ENCODE assay signal across 24 cellular contexts in genomic region chr2:129345540-129345939, GRCh38.
A peak's percentile ranks its signal among the peaks of the same experiment; 100 is the strongest.
DNase-seq lines count a peak whose midpoint lies in the region; ATAC-seq, FAIRE-seq and TF ChIP-seq lines count a peak whose summit lies in the region.
"Had no signal": no experiment of that assay in that cellular context is flagged by ENCODE, and none has a peak within 500 bp of the region (broad histone marks: within the 10 kb centered on the region; RNA-seq: fewer than 3 reads in every experiment).

No MANE protein-coding gene starts in this region.

- H3K4me3 ChIP-seq in HepG2 (replicated peaks in 1 of 3; ENCODE audit: insufficient read depth in 1 of 3, low read depth in 2 of 3, low read length in 3 of 3) (no peak overlapping the region), right lobe of liver (no peak overlapping the region), K562 (no peak overlapping the region)
- H3K4me3 ChIP-seq: BLaER1, GM12878 had no signal

- H3K4me2 ChIP-seq in HepG2 (ENCODE audit: low read depth, low read length): no peak overlapping the region
- H3K4me2 ChIP-seq in K562 (ENCODE audit: insufficient read depth, low read length): no peak overlapping the region
- H3K4me2 ChIP-seq: BLaER1 had no signal

- CTCF ChIA-PET in HepG2 (lab: Yijun Ruan, JAX; ENCODE audit: low intra/inter-chr PET ratio, low total read pairs) (no interaction called here), K562 (lab: Yijun Ruan, JAX; ENCODE audit: low intra/inter-chr PET ratio) (no interaction called here)

- intact Hi-C loops in HepG2 (cut with micrococcal nuclease; ENCODE audit: unreplicated experiment) (no loop called here), right lobe of liver (cut with DNase I) (no loop called here), K562 (cut with micrococcal nuclease) (no loop called here)

- TF ChIP-seq CTCF in HepG2 (CRISPR knock-in tag; IDR thresholded peaks at IDR 0.05): no peak
- no peak for TF ChIP-seq CTCF in right lobe of liver (IDR thresholded peaks at IDR 0.05)
- TF ChIP-seq CTCF in K562 (IDR thresholded peaks at IDR 0.05 in 2 of 3, conservative IDR thresholded peaks at IDR 0.05 in 1 of 3; ENCODE audit: insufficient read depth in 2 of 3, low read depth in 1 of 3, low read length in 3 of 3): no peak

- no peak for FAIRE-seq in HepG2 (lab: Jason Lieb, UNC)
- no peak for FAIRE-seq in K562 (lab: Jason Lieb, UNC)
- FAIRE-seq: GM12878, GM12892, GM18507 had no signal

- no peak overlapping the region for H3K9ac ChIP-seq in HepG2 (ENCODE audit: insufficient read depth, low read depth, low read length)
- no peak overlapping the region for H3K9ac ChIP-seq in K562 (ENCODE audit: insufficient read depth in 1 of 2, low read depth in 2 of 2, low read length in 2 of 2)
- H3K9ac ChIP-seq: BLaER1 had no signal

- POLR2A ChIA-PET in HepG2 (lab: Yijun Ruan, JAX): no interaction called here
- POLR2A ChIA-PET in K562 (lab: Yijun Ruan, JAX): no interaction called here

- H3K27me3 ChIP-seq in HepG2 (ENCODE audit: control insufficient read depth in 1 of 2, insufficient read depth in 2 of 2, low read length in 2 of 2) (no peaks in the 10 kb centered on the region), right lobe of liver (no peaks in the 10 kb centered on the region), K562 (ENCODE audit: control insufficient read depth in 2 of 2, insufficient read depth in 2 of 2, low read length in 2 of 2) (no peaks in the 10 kb centered on the region)
- H3K27me3 ChIP-seq: BE2C, BLaER1 had no signal

- H3K79me2 ChIP-seq in HepG2 (ENCODE audit: insufficient read depth, low read length): no peaks in the 10 kb centered on the region
- no peaks in the 10 kb centered on the region for H3K79me2 ChIP-seq in K562 (ENCODE audit: control insufficient read depth, insufficient read depth, low read length)

- WGBS in HepG2 (ENCODE audit: low lambda C conversion rate): 16% methylated on average over 1 of the region's 1 CpG
- WGBS in right lobe of liver (ENCODE audit: insufficient coverage, low coverage, low lambda C conversion rate, missing lambda C conversion rate): 70% methylated on average over 1 of the region's 1 CpG
- WGBS in K562 (ENCODE audit: insufficient coverage, low coverage, missing lambda C conversion rate): 0% methylated on average over 1 of the region's 1 CpG

- H3K27ac ChIP-seq in HepG2 (ENCODE audit: extremely low read length, insufficient read depth, low read length): no peak overlapping the region
- H3K27ac ChIP-seq in right lobe of liver: no peak overlapping the region
- no peak overlapping the region for H3K27ac ChIP-seq in K562 (ENCODE audit: extremely low read depth, low read depth, low read length)
- H3K27ac ChIP-seq: 22Rv1, BLaER1 had no signal

- H3K9me1 ChIP-seq in K562 (ENCODE audit: control insufficient read depth, insufficient read depth, low read length): no peaks in the 10 kb centered on the region

- in situ Hi-C loops in HepG2 (cut with HindIII; ENCODE audit: extremely low pct_ligation_motif_present, low pct_unique_long_range_greater_than_20kb): no loop called here
- in situ Hi-C loops in K562 (cut with MboI): no loop called here

- H3K36me3 ChIP-seq in HepG2 (replicated peaks in 1 of 2; ENCODE audit: control insufficient read depth in 1 of 2, insufficient read depth in 2 of 2, low read length in 2 of 2) (no peaks in the 10 kb centered on the region), right lobe of liver (no peaks in the 10 kb centered on the region), K562 (ENCODE audit: control insufficient read depth, insufficient read depth, low read length) (no peaks in the 10 kb centered on the region)
- H3K36me3 ChIP-seq: BE2C, BLaER1 had no signal

- DNase-seq in HepG2 (ENCODE audit: low spot score) (no peak), right lobe of liver (no peak), K562 (ENCODE audit: extremely low read depth in 1 of 4, low spot score in 3 of 4) (no peak), NCI-H345 (lab: John Stamatoyannopoulos, UW) (no peak)
- DNase-seq in activated naive CD4-positive, alpha-beta T cell treated with Interleukin-2 at 50 U/mL for 16 hours: no peak
- DNase-seq: ACHN; BE2C; C1 segment of cervical spinal cord; CD4-positive, alpha-beta memory T cell; CD4-positive, CD25-positive, alpha-beta regulatory T cell; CD8-positive, alpha-beta memory T cell; COR-L47; DMS 273 treated with DMSO at 0.1 percent for 48 hours; DMS153; DMS53; DMS79; DND-41; EL; GDM1 had no signal

- no peak for TF ChIP-seq POLR2A in HepG2 (IDR thresholded peaks at IDR 0.05; ENCODE audit: insufficient read depth in 1 of 2, low read depth in 2 of 2, low read length in 2 of 2)
- no peak for TF ChIP-seq POLR2A in right lobe of liver (IDR thresholded peaks at IDR 0.05)
- no peak for TF ChIP-seq POLR2A in K562 (conservative IDR thresholded peaks at IDR 0.05)

- TF ChIP-seq RAD21 in HepG2 (CRISPR knock-in tag; IDR thresholded peaks at IDR 0.05): no peak
- TF ChIP-seq RAD21 in K562 (CRISPR knock-in tag; conservative IDR thresholded peaks at IDR 0.05 in 1 of 2, IDR thresholded peaks at IDR 0.05 in 1 of 2): no peak

- TF ChIP-seq EP300 in HepG2 (IDR thresholded peaks at IDR 0.05; ENCODE audit: low read depth in 2 of 2, low read length in 2 of 2) (no peak), HepG2 (CRISPR knock-in tag; IDR thresholded peaks at IDR 0.05; ENCODE audit: borderline replicate concordance) (no peak), K562 (IDR thresholded peaks at IDR 0.05; ENCODE audit: low read length) (no peak)

- H3K4me1 ChIP-seq in HepG2 (ENCODE audit: insufficient read depth, low read length) (no peaks in the 10 kb centered on the region), right lobe of liver (no peaks in the 10 kb centered on the region), K562 (replicated peaks in 1 of 2; ENCODE audit: control insufficient read depth in 2 of 2, insufficient read depth in 2 of 2, low read length in 2 of 2) (no peaks in the 10 kb centered on the region)
- H3K4me1 ChIP-seq: BE2C, BLaER1 had no signal

- BruUV-seq in HepG2 (replicated peaks; lab: Mats Ljungman, UMichigan) (no TSS peak), K562 (replicated peaks; lab: Mats Ljungman, UMichigan) (no TSS peak)

- no peaks in the 10 kb centered on the region; the same call in 1 of the 2 replicates for H3K9me3 ChIP-seq in HepG2 (ENCODE audit: low read length)
- H3K9me3 ChIP-seq in right lobe of liver: no peaks in the 10 kb centered on the region
- H3K9me3 ChIP-seq in K562 (replicated peaks; ENCODE audit: control insufficient read depth, insufficient read depth, low read depth, low read length): no peaks in the 10 kb centered on the region
- H3K9me3 ChIP-seq: BE2C had no signal

- no peak for ATAC-seq in HepG2
- no peak for ATAC-seq in right lobe of liver
- ATAC-seq in K562: no peak
- ATAC-seq: GM12878 had no signal

- no peaks in the 10 kb centered on the region for H4K20me1 ChIP-seq in HepG2 (ENCODE audit: insufficient read depth, low read length)
- H4K20me1 ChIP-seq in K562 (replicated peaks; ENCODE audit: control insufficient read depth, insufficient read depth, low read length): no peaks in the 10 kb centered on the region
- H4K20me1 ChIP-seq: BLaER1 had no signal

- H2AFZ ChIP-seq in HepG2 (ENCODE audit: low read length): no peak overlapping the region
- no peak overlapping the region for H2AFZ ChIP-seq in K562 (ENCODE audit: low read depth, low read length)

TF ChIP-seq in HepG2, 621 proteins besides CTCF, POLR2A, EP300 and RAD21 (continues in another document):
- TF ChIP-seq HNF4G (IDR thresholded peaks at IDR 0.05; ENCODE audit: borderline replicate concordance, low read depth, low read length) (no peak), HNF4G (CRISPR knock-in tag; IDR thresholded peaks at IDR 0.05; ENCODE audit: borderline replicate concordance, low read depth) (no peak), SRSF1 (optimal IDR thresholded peaks at IDR 0.05; ENCODE audit: low read depth, low read length) (no peak), HMGA1 (CRISPR knock-in tag; conservative IDR thresholded peaks at IDR 0.05) (no peak), ELF4 (CRISPR knock-in tag; IDR thresholded peaks at IDR 0.05; ENCODE audit: borderline replicate concordance) (no peak), MAFF (IDR thresholded peaks at IDR 0.05; ENCODE audit: low read depth, low read length) (peak; percentile 73)

TF ChIP-seq in K562, 482 proteins besides CTCF, POLR2A, EP300 and RAD21:
- TF ChIP-seq CEBPZ (IDR thresholded peaks at IDR 0.05; ENCODE audit: borderline replicate concordance, low read depth, low read length) (no peak), HDAC2 (IDR thresholded peaks at IDR 0.05) (no peak), TEAD1 (CRISPR knock-in tag; IDR thresholded peaks at IDR 0.05) (no peak), ZNF324 (CRISPR knock-in tag; IDR thresholded peaks at IDR 0.05) (no peak), ZNF143 (CRISPR knock-in tag; IDR thresholded peaks at IDR 0.05) (no peak), SP1 (CRISPR knock-in tag; IDR thresholded peaks at IDR 0.05) (no peak), ZNF316 (IDR thresholded peaks at IDR 0.05) (peak; percentile 40; the same call in 1 of the 2 replicates), ZNF274 (IDR thresholded peaks at IDR 0.05; ENCODE audit: borderline replicate concordance, low read depth, low read length) (no peak)

Comparison
In these comparisons a context has a peak if more than half of its experiments do, and no peak if none do; other contexts are left out.
1. Of the 241 proteins assayed by ChIP-seq in both HepG2 and K562: peak only in HepG2: MAFF and MAFK; only in K562: none; in both: none; in neither: 239.